In genomic region chr11:69385832-69386415, GRCh38 we compare ENCODE assay signal across 15 cellular contexts.
"Had no signal": no experiment of that assay in that cellular context is flagged by ENCODE, and none has a peak within 500 bp of the region (broad histone marks: within the 10 kb centered on the region; RNA-seq: fewer than 3 reads in every experiment).

No MANE protein-coding gene starts in this region.

- H3K36me3 ChIP-seq: colonic mucosa, esophagus squamous epithelium, SJCRH30, tibial artery had no signal

- H3K9me3 ChIP-seq: colonic mucosa had no signal

- H3K27me3 ChIP-seq: colonic mucosa, hepatocyte, SJCRH30 had no signal

- H3K4me1 ChIP-seq: colonic mucosa, tibial artery had no signal

- H3K4me3 ChIP-seq: colonic mucosa, esophagus squamous epithelium, hepatocyte, SJCRH30, tibial artery had no signal

- DNase-seq: activated CD4-positive, alpha-beta T cell treated with anti-CD3 and anti-CD28 coated beads, Interleukin-2, amount 50 U/mL, for 1 hour; activated naive CD4-positive, alpha-beta T cell treated with anti-CD3 and anti-CD28 coated beads for 36 hours; activated T-cell treated with anti-CD3 and anti-CD28 coated beads, Interleukin-2, amount 50 U/mL, for 48 hours; amniotic stem cell; caudate nucleus; colonic mucosa; esophagus squamous epithelium; left ventricle myocardium superior; mesendoderm; SJCRH30 had no signal

- H3K27ac ChIP-seq: colonic mucosa, esophagus squamous epithelium, hepatocyte, SJCRH30, tibial artery had no signal

- ATAC-seq: left ventricle myocardium superior; natural killer cell treated with Interleukin-12 subunit alpha and Interleukin-12 subunit beta and Interleukin-15 and Interleukin-18, amount 100 ng/mL, for 72 hours; sciatic nerve; WTC11 had no signal
